Comparison of ENCODE assay signal across 9 cellular contexts in genomic region chr5:138594305-138595058, GRCh38. TPM values are rescaled to one million over a fixed set of nuclear protein-coding genes. Genes with fewer than 3 reads are reported as not detected.
A peak's percentile ranks its signal among the peaks of the same experiment; 100 is the strongest.
DNase-seq lines count a peak whose midpoint lies in the region; ATAC-seq, FAIRE-seq and TF ChIP-seq lines count a peak whose summit lies in the region.
"Had no signal": no experiment of that assay in that cellular context is flagged by ENCODE, and none has a peak within 500 bp of the region (broad histone marks: within the 10 kb centered on the region; RNA-seq: fewer than 3 reads in every experiment).

No MANE protein-coding gene starts in this region.

- no peak overlapping the region for H3K4me2 ChIP-seq in GM23338
- H3K4me2 ChIP-seq in astrocyte (ENCODE audit: low read length) = no peak overlapping the region
- no peak overlapping the region for H3K4me2 ChIP-seq in GM23248 (ENCODE audit: unreplicated experiment)

- H3K9me3 ChIP-seq in astrocyte (ENCODE audit: insufficient read depth, low read depth, low read length) = no peaks in the 10 kb centered on the region
- no peaks in the 10 kb centered on the region for H3K9me3 ChIP-seq in GM23248 (ENCODE audit: low read depth)

- H3K27ac Mint-ChIP-seq in Calu3 (ENCODE audit: unreplicated experiment) = no peak overlapping the region
- H3K27ac Mint-ChIP-seq in GM23338 = no peak overlapping the region
- no peak overlapping the region for H3K27ac Mint-ChIP-seq in astrocyte (ENCODE audit: unreplicated experiment)
- H3K27ac Mint-ChIP-seq in mesothelial cell of epicardium = no peak overlapping the region
- H3K27ac Mint-ChIP-seq: naive thymus-derived CD8-positive, alpha-beta T cell had no signal

- in situ Hi-C loops in GM23248 (cut with MboI) = no loop called here

- H3K79me2 ChIP-seq in GM23338 (replicated peaks; ENCODE audit: insufficient read depth) = no peaks in the 10 kb centered on the region
- H3K79me2 ChIP-seq in astrocyte (ENCODE audit: insufficient read depth, low read length) = no peaks in the 10 kb centered on the region
- H3K79me2 ChIP-seq in GM23248 (ENCODE audit: insufficient read depth) = no peaks in the 10 kb centered on the region

- no peaks in the 10 kb centered on the region for H3K36me3 ChIP-seq in GM23338 (ENCODE audit: insufficient read depth)
- no peaks in the 10 kb centered on the region for H3K36me3 ChIP-seq in astrocyte (ENCODE audit: insufficient read depth, low read length)
- H3K36me3 ChIP-seq in GM23248 (ENCODE audit: low read depth) = no peaks in the 10 kb centered on the region

- CTCF ChIA-PET in Calu3 (lab: Charles Lee) = interaction anchor here (0.5 to 1.4 kb wide), 5 partner anchors 8 to 346 kb away, joined by 3 to 7 read pairs (median 4); no protein-coding TSS in a partner anchor

- no peaks in the 10 kb centered on the region for H3K9me2 ChIP-seq in GM23338 (ENCODE audit: insufficient read depth)
- H3K9me2 ChIP-seq in GM23248 (ENCODE audit: insufficient read depth) = no peaks in the 10 kb centered on the region

- no TSS peak for BruUV-seq in Calu3 (replicated peaks; lab: Mats Ljungman, UMichigan)

- H4K20me1 ChIP-seq in GM23338 (replicated peaks; ENCODE audit: insufficient read depth) (no peaks in the 10 kb centered on the region), astrocyte (ENCODE audit: insufficient read depth, low read length) (no peaks in the 10 kb centered on the region), GM23248 (ENCODE audit: insufficient read depth) (no peaks in the 10 kb centered on the region)

- H3K4me3 ChIP-seq in GM23338 (no peak overlapping the region), astrocyte (ENCODE audit: insufficient read depth, low read depth, low read length) (no peak overlapping the region), GM23248 (no peak overlapping the region)

- no peak overlapping the region for H2AFZ ChIP-seq in GM23338
- H2AFZ ChIP-seq in astrocyte (ENCODE audit: low read depth, low read length) = no peak overlapping the region
- no peak overlapping the region for H2AFZ ChIP-seq in GM23248

- no peak for FAIRE-seq in astrocyte (lab: Jason Lieb, UNC)

- H3K4me1 Mint-ChIP-seq in Calu3 (ENCODE audit: low read depth, unreplicated experiment) = no peaks in the 10 kb centered on the region
- peaks cover 17% of the 10 kb centered on the region for H3K4me1 Mint-ChIP-seq in GM23338
- no peaks in the 10 kb centered on the region for H3K4me1 Mint-ChIP-seq in astrocyte (ENCODE audit: low read depth, unreplicated experiment)
- peaks cover 41% of the 10 kb centered on the region for H3K4me1 Mint-ChIP-seq in mesothelial cell of epicardium

- H3K4me1 ChIP-seq in GM23338 (ENCODE audit: insufficient read depth) (no peaks in the 10 kb centered on the region; the same call in 1 of the 2 replicates), astrocyte (ENCODE audit: insufficient read depth, low read length) (no peaks in the 10 kb centered on the region), GM23248 (ENCODE audit: insufficient read depth) (no peaks in the 10 kb centered on the region)

- intact Hi-C loops in Calu3 (cut with micrococcal nuclease; ENCODE audit: unreplicated experiment) = no loop called here

- no peaks in the 10 kb centered on the region for H3K27me3 ChIP-seq in GM23338 (ENCODE audit: insufficient read depth)
- H3K27me3 ChIP-seq in astrocyte (ENCODE audit: insufficient read depth, low read length) = peaks cover 5% of the 10 kb centered on the region
- no peaks in the 10 kb centered on the region; the same call in 1 of the 2 replicates for H3K27me3 ChIP-seq in GM23248 (replicated peaks; ENCODE audit: insufficient read depth)

- peak; percentile 26; the same call in 2 of the 3 replicates for ATAC-seq in GM23338
- ATAC-seq: naive thymus-derived CD8-positive, alpha-beta T cell had no signal

- peak; percentile 40 for TF ChIP-seq CTCF in Calu3 (IDR thresholded peaks at IDR 0.05; ENCODE audit: unreplicated experiment)
- peak; percentile 49 to 70 for TF ChIP-seq CTCF in GM23338 (conservative IDR thresholded peaks at IDR 0.05; ENCODE audit: low read depth in 2 of 2)
- TF ChIP-seq CTCF in astrocyte (IDR thresholded peaks at IDR 0.05; ENCODE audit: insufficient read depth, low read depth, low read length) = peak; percentile 46
- peak; percentile 59 for TF ChIP-seq CTCF in mesothelial cell of epicardium (IDR thresholded peaks at IDR 0.05; ENCODE audit: unreplicated experiment)

- H3K4me3 Mint-ChIP-seq in Calu3 (ENCODE audit: low read depth, unreplicated experiment) (no peak overlapping the region), GM23338 (no peak overlapping the region), astrocyte (ENCODE audit: unreplicated experiment) (no peak overlapping the region), mesothelial cell of epicardium (no peak overlapping the region)
- H3K4me3 Mint-ChIP-seq: naive thymus-derived CD8-positive, alpha-beta T cell had no signal

- H3K27me3 Mint-ChIP-seq in Calu3 (ENCODE audit: unreplicated experiment) (peaks cover 47% of the 10 kb centered on the region), GM23338 (ENCODE audit: insufficient read depth, low read depth, poor library complexity) (peaks cover 8% of the 10 kb centered on the region), astrocyte (ENCODE audit: low read depth, unreplicated experiment) (peaks cover 20% of the 10 kb centered on the region), mesothelial cell of epicardium (ENCODE audit: low read depth) (no peaks in the 10 kb centered on the region)

- WGBS in GM23248 (ENCODE audit: low coverage in 1 of 2, low lambda C conversion rate in 2 of 2, missing lambda C conversion rate in 2 of 2), 2 experiments = 95 to 96% methylated on average over 4 of the region's 4 CpGs

- DNase-seq in Calu3 (no peak), GM23338 (ENCODE audit: low spot score) (peak; percentile 39), astrocyte (ENCODE audit: low read depth) (no peak), mesothelial cell of epicardium (ENCODE audit: low spot score in 2 of 2, unreplicated experiment in 2 of 2) (no peak), NOMO-1 treated with dmso at 0.1 percent for 144 hours (lab: John Stamatoyannopoulos, UW; ENCODE audit: unreplicated experiment) (no peak), GM23248 (no peak), AG08395 (ENCODE audit: low spot score) (no peak)
- DNase-seq: naive thymus-derived CD8-positive, alpha-beta T cell; stimulated activated CD4-positive, alpha-beta T cell treated with anti-CD3 and anti-CD28 coated beads, Interleukin-4, amount 100 ng/mL, for 24 hours had no signal

- no peak overlapping the region for H3K27ac ChIP-seq in GM23338 (ENCODE audit: low read depth)
- no peak overlapping the region for H3K27ac ChIP-seq in astrocyte (ENCODE audit: low read depth, low read length)
- no peak overlapping the region for H3K27ac ChIP-seq in GM23248

- no peaks in the 10 kb centered on the region for H3F3A ChIP-seq in GM23338 (replicated peaks; ENCODE audit: low read depth)
- no peaks in the 10 kb centered on the region for H3F3A ChIP-seq in GM23248 (ENCODE audit: insufficient read depth)

- H3K9me3 Mint-ChIP-seq in Calu3 (ENCODE audit: low read depth, unreplicated experiment) (no peaks in the 10 kb centered on the region), GM23338 (no peaks in the 10 kb centered on the region), astrocyte (ENCODE audit: unreplicated experiment) (peaks cover 2% of the 10 kb centered on the region), mesothelial cell of epicardium (no peaks in the 10 kb centered on the region)
- H3K9me3 Mint-ChIP-seq: naive thymus-derived CD8-positive, alpha-beta T cell had no signal

- H3K36me3 Mint-ChIP-seq in Calu3 (ENCODE audit: insufficient read depth, unreplicated experiment) = no peaks in the 10 kb centered on the region
- no peaks in the 10 kb centered on the region for H3K36me3 Mint-ChIP-seq in GM23338 (ENCODE audit: low read depth)
- H3K36me3 Mint-ChIP-seq in astrocyte (ENCODE audit: low read depth, unreplicated experiment) = no peaks in the 10 kb centered on the region
- no peaks in the 10 kb centered on the region for H3K36me3 Mint-ChIP-seq in mesothelial cell of epicardium
- H3K36me3 Mint-ChIP-seq: naive thymus-derived CD8-positive, alpha-beta T cell had no signal

- H3K9ac ChIP-seq in astrocyte (ENCODE audit: low read length) (no peak overlapping the region), GM23248 (no peak overlapping the region)

TF ChIP-seq in GM23338, 12 proteins besides CTCF, POLR2A, EP300 and RAD21 (continues in another document):
- TF ChIP-seq, protein P1, sequence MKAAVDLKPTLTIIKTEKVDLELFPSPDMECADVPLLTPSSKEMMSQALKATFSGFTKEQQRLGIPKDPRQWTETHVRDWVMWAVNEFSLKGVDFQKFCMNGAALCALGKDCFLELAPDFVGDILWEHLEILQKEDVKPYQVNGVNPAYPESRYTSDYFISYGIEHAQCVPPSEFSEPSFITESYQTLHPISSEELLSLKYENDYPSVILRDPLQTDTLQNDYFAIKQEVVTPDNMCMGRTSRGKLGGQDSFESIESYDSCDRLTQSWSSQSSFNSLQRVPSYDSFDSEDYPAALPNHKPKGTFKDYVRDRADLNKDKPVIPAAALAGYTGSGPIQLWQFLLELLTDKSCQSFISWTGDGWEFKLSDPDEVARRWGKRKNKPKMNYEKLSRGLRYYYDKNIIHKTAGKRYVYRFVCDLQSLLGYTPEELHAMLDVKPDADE (IDR thresholded peaks at IDR 0.05) = no peak

RNA-seq across cellular contexts. Expression of gene HSPA9, which starts 19.3 kb away (rescaled TPM):
- total RNA-seq in Calu3 (2022) (455 and 460 TPM in 2 replicates), astrocyte (266 and 271 TPM in 2 replicates), mesothelial cell of epicardium (157 to 165 TPM (median 160 TPM) in 3 replicates)
- total RNA-seq in GM23338 (2014; rRNA removed; shearing (Covaris generic)) = 751 and 880 TPM in 2 replicates
- polyA plus RNA-seq in GM23338 (2016; fragmentation: Nextera tagmentation; extraction: Ambion mirVana) (302 and 313 TPM in 2 replicates), GM23248 (2016; fragmentation: Nextera tagmentation; extraction: Ambion mirVana) (225 and 233 TPM in 2 replicates)
- total RNA-seq in GM23248 (2014; rRNA removed; shearing (Covaris generic)) = 380 and 564 TPM in 2 replicates

RNA-seq across cellular contexts. Expression of gene ETF1, which starts 51.4 kb away (rescaled TPM):
- total RNA-seq in Calu3 (2022) = 159 and 164 TPM in 2 replicates
- total RNA-seq in GM23338 (2014; rRNA removed; shearing (Covaris generic)) = 134 and 136 TPM in 2 replicates
- polyA plus RNA-seq in GM23338 (2016; fragmentation: Nextera tagmentation; extraction: Ambion mirVana) = 56.7 and 68.9 TPM in 2 replicates
- total RNA-seq in astrocyte = 139 and 153 TPM in 2 replicates
- 76.6 to 77.7 TPM (median 77.6 TPM) in 3 replicates for total RNA-seq in mesothelial cell of epicardium
- total RNA-seq in GM23248 (2014; rRNA removed; shearing (Covaris generic)) = 124 and 136 TPM in 2 replicates
- polyA plus RNA-seq in GM23248 (2016; fragmentation: Nextera tagmentation; extraction: Ambion mirVana) = 74.1 and 76.0 TPM in 2 replicates
